8 cellular contexts compared by ENCODE assay signal in genomic region chr4:4762909-4763814, GRCh38.
DNase-seq lines count a peak whose midpoint lies in the region; ATAC-seq, FAIRE-seq and TF ChIP-seq lines count a peak whose summit lies in the region.

No MANE protein-coding gene starts in this region.

- WGBS in A549 (ENCODE audit: missing lambda C conversion rate): 77% methylated on average over 26 of the region's 27 CpGs

- TF ChIP-seq CTCF in A549 (IDR thresholded peaks at IDR 0.05) (no peak), tibial artery (IDR thresholded peaks at IDR 0.05) (no peak)

- no peak overlapping the region for H3K4me3 ChIP-seq in A549
- no peak overlapping the region for H3K4me3 ChIP-seq in tibial artery

- intact Hi-C loops in tibial artery (cut with DNase I; ENCODE audit: low total_unique reads): no loop called here

- POLR2A ChIA-PET in A549 (lab: Yijun Ruan, JAX): no interaction called here

- TF ChIP-seq RAD21 in A549 (conservative IDR thresholded peaks at IDR 0.05 in 1 of 2, IDR thresholded peaks at IDR 0.05 in 1 of 2): no peak

- ATAC-seq in A549: no peak; a peak in 1 of 6 replicates
- ATAC-seq in GM18520 (IDR thresholded peaks at IDR 0.05; ENCODE audit: unreplicated experiment): peak; percentile 90
- peak; percentile 86 for ATAC-seq in HG02884 (IDR thresholded peaks at IDR 0.05; ENCODE audit: unreplicated experiment)

- H3K9me3 ChIP-seq in A549 (no peaks in the 10 kb centered on the region), tibial artery (peaks cover 0 to 2% (median 0%) of the 10 kb centered on the region in 3 donors)

- DNase-seq in A549 (ENCODE audit: low read depth in 1 of 2, low spot score in 1 of 2) (peak; percentile 8 to 10), RKO (ENCODE audit: low spot score) (peak; percentile 59), fibroblast of peridontal ligament (ENCODE audit: extremely low read depth) (peak; percentile 92), tibial artery (no peak), DMS153 (lab: John Stamatoyannopoulos, UW) (no peak), SKM-1 treated with dmso at 0.1 percent for 144 hours (lab: John Stamatoyannopoulos, UW; ENCODE audit: unreplicated experiment) (no peak)

- no peak for TF ChIP-seq EP300 in A549 (IDR thresholded peaks at IDR 0.05)

- no peak for TF ChIP-seq POLR2A in A549 (IDR thresholded peaks at IDR 0.05; ENCODE audit: low read length)

- H3K36me3 ChIP-seq in tibial artery: no peaks in the 10 kb centered on the region

- H3K27me3 ChIP-seq in tibial artery: no peaks in the 10 kb centered on the region

- H3K4me1 ChIP-seq in A549: no peaks in the 10 kb centered on the region
- H3K4me1 ChIP-seq in tibial artery: no peaks in the 10 kb centered on the region

- CTCF ChIA-PET in A549 (lab: Yijun Ruan, JAX): no interaction called here

- peak overlapping the region in 1 of 2 experiments; percentile 57; a peak in 2 of 6 replicates for H3K27ac ChIP-seq in A549
- H3K27ac ChIP-seq in tibial artery: no peak overlapping the region

- no peak overlapping the region for H3K4me2 ChIP-seq in A549

- no peak for FAIRE-seq in A549 (lab: Jason Lieb, UNC)

TF ChIP-seq in A549, 52 proteins besides CTCF, POLR2A, EP300 and RAD21:
- TF ChIP-seq CEBPB (IDR thresholded peaks at IDR 0.05) (no peak), RCOR1 (IDR thresholded peaks at IDR 0.05; ENCODE audit: low read depth, low read length) (no peak), EHF (CRISPR knock-in tag; IDR thresholded peaks at IDR 0.05) (no peak), ZSCAN20 (CRISPR knock-in tag; IDR thresholded peaks at IDR 0.05) (no peak), HOXB13 (CRISPR knock-in tag; IDR thresholded peaks at IDR 0.05; ENCODE audit: low read depth) (no peak), SREBF2 (IDR thresholded peaks at IDR 0.05) (no peak), CBX8 (IDR thresholded peaks at IDR 0.05) (no peak), SMC3 (IDR thresholded peaks at IDR 0.05) (no peak), FOSL2 (IDR thresholded peaks at IDR 0.05) (no peak), FOSL2 (CRISPR knock-in tag; IDR thresholded peaks at IDR 0.05) (0 out of 2 replicates have a peak, but pooled peaks have one; percentile 8), MAFK (IDR thresholded peaks at IDR 0.05; ENCODE audit: partially characterized antibody) (peak; percentile 67), RNF2 (IDR thresholded peaks at IDR 0.05; ENCODE audit: borderline replicate concordance, low read depth) (no peak)

Comparison
In these comparisons a context has a peak if more than half of its experiments do, and no peak if none do; other contexts are left out.
1. ATAC-seq: peak in GM18520 (single experiment) and HG02884 (single experiment); none in A549 (0 of 2).
2. DNase-seq: peak in A549 (2 of 2), RKO (single experiment) and fibroblast of peridontal ligament (single experiment); none in tibial artery (0 of 2), DMS153 (single experiment) and SKM-1 treated with dmso at 0.1 percent for 144 hours (single experiment).